In the genomic region with DNA sequence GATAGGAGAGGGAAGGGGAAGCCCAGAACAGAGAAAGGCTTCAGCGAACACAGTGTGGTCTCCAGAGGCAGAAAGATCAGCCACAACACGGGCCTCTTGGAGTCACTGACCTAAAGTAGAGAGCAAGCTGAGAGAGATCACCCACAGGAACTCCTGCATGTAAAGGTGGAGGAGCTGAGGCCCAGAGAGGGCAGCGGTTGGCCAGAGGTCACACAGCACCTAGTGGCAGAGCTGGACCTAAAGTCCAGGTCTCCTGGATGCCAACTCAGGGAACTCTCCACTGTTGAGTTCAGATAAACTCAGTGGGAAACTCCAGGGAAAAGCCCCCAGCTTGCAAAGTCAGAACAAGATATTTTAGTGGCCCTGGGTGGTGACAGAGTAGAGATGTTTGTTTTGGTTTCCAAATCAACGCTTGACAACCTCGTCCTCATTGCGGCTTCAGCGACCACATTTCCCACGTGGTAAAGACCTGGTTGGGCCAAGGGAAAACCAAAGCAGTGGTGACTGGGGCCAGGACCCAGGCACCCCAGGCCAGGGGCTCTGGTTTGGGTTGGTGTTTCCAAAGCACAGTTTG, we compare ENCODE assay signal across 8 cellular contexts. TPM values are rescaled to one million over a fixed set of nuclear protein-coding genes. Genes with fewer than 3 reads are reported as not detected.
DNase-seq lines count a peak whose midpoint lies in the region; ATAC-seq and TF ChIP-seq lines count a peak whose summit lies in the region.

No MANE protein-coding gene starts in this region.

- peaks cover 2% of the 10 kb centered on the region for H3K36me3 Mint-ChIP-seq in activated T-cell treated with anti-CD3 and anti-CD28 coated beads, Interleukin-2, amount 50 U/mL, for 4 hours (ENCODE audit: insufficient read depth)

- peak overlapping the region; percentile 81 for H3K4me2 ChIP-seq in Loucy (ENCODE audit: low read depth, low read length, poor library complexity, severe bottlenecking)

- no peaks in the 10 kb centered on the region for H3K9me3 ChIP-seq in Loucy (ENCODE audit: insufficient read depth, low read depth, low read length)

- H3K4me1 Mint-ChIP-seq in activated T-cell treated with anti-CD3 and anti-CD28 coated beads, Interleukin-2, amount 50 U/mL, for 4 hours (ENCODE audit: low read depth), result peaks cover 83% of the 10 kb centered on the region

- H3K27me3 Mint-ChIP-seq in activated T-cell treated with anti-CD3 and anti-CD28 coated beads, Interleukin-2, amount 50 U/mL, for 4 hours (ENCODE audit: low read depth), result no peaks in the 10 kb centered on the region

- TF ChIP-seq CTCF in Loucy (conservative IDR thresholded peaks at IDR 0.05; ENCODE audit: low read length), result no peak

- H2AFZ ChIP-seq in Loucy (ENCODE audit: low read length), result no peak overlapping the region

- peak; percentile 34 for ATAC-seq in GM21423 (IDR thresholded peaks at IDR 0.05; ENCODE audit: unreplicated experiment)
- peak; percentile 45 to 53 for ATAC-seq in activated T-cell treated with anti-CD3 and anti-CD28 coated beads, Interleukin-2, amount 50 U/mL, for 4 hours
- ATAC-seq in GM18858 (IDR thresholded peaks at IDR 0.05; ENCODE audit: unreplicated experiment), result no peak

- H3K27ac ChIP-seq in layer of hippocampus (ENCODE audit: low read depth, low read length), result peak overlapping the region; percentile 3

- no peaks in the 10 kb centered on the region for H3K36me3 ChIP-seq in Loucy (ENCODE audit: insufficient read depth, low read length)

- H3K79me2 ChIP-seq in Loucy (ENCODE audit: insufficient read depth, low read length), result peaks cover 83% of the 10 kb centered on the region

- H3K9me2 ChIP-seq in Loucy (replicated peaks; ENCODE audit: low read depth, low read length), result no peaks in the 10 kb centered on the region

- DNase-seq in activated T-cell treated with anti-CD3 and anti-CD28 coated beads, Interleukin-2, amount 50 U/mL, for 4 hours, result peak; percentile 50
- DNase-seq in stimulated activated CD8-positive, alpha-beta memory T cell treated with anti-CD3 and anti-CD28 coated beads, Interleukin-4, amount 100 ng/mL, for 24 hours (ENCODE audit: low read depth), result peak; percentile 70
- DNase-seq in nucleus accumbens (lab: John Stamatoyannopoulos, UW) (no peak), epidermal melanocyte (ENCODE audit: insufficient read length, low spot score) (no peak)

- no peaks in the 10 kb centered on the region for H3K9me3 Mint-ChIP-seq in activated T-cell treated with anti-CD3 and anti-CD28 coated beads, Interleukin-2, amount 50 U/mL, for 4 hours

- H4K20me1 ChIP-seq in Loucy (ENCODE audit: insufficient read depth, low read length, poor library complexity, severe bottlenecking), result peaks cover 39% of the 10 kb centered on the region

- H3K4me3 Mint-ChIP-seq in activated T-cell treated with anti-CD3 and anti-CD28 coated beads, Interleukin-2, amount 50 U/mL, for 4 hours, result peak overlapping the region; percentile 81

- H3K4me3 ChIP-seq in Loucy (ENCODE audit: low read length, poor library complexity, severe bottlenecking), result peak overlapping the region; percentile 79

- peak overlapping the region; percentile 66 for H3K9ac ChIP-seq in Loucy (ENCODE audit: low read depth, low read length, poor library complexity, severe bottlenecking)

- 0 out of 2 replicates have a peak, but pooled peaks cover 5% of the 10 kb centered on the region for H3F3A ChIP-seq in Loucy (ENCODE audit: low read depth)

- H3K27me3 ChIP-seq in Loucy (ENCODE audit: insufficient read depth, low read length, poor library complexity, severe bottlenecking) (no peaks in the 10 kb centered on the region), layer of hippocampus (ENCODE audit: control insufficient read depth, insufficient read depth, low read length) (no peaks in the 10 kb centered on the region)

- peaks cover 87% of the 10 kb centered on the region for H3K4me1 ChIP-seq in Loucy (ENCODE audit: insufficient read depth, low read length, poor library complexity, severe bottlenecking)

RNA-seq across cellular contexts. Expression of a gene that starts 4.6 kb away (rescaled TPM):
- 10 to 100 TPM; 36.0 to 47.6 (median 36.1) TPM for total RNA-seq in activated T-cell treated with anti-CD3 and anti-CD28 coated beads, Interleukin-2, amount 50 U/mL, for 4 hours

RNA-seq across cellular contexts. Expression of a gene that starts 49.5 kb away (rescaled TPM):
- total RNA-seq in activated T-cell treated with anti-CD3 and anti-CD28 coated beads, Interleukin-2, amount 50 U/mL, for 4 hours, result 1 to 10 TPM; 4.2 to 4.6 (median 4.4) TPM

Comparison
In these comparisons a context has a peak if more than half of its experiments do, and no peak if none do; other contexts are left out.
1. DNase-seq: peak in activated T-cell treated with anti-CD3 and anti-CD28 coated beads, Interleukin-2, amount 50 U/mL, for 4 hours (single experiment) and stimulated activated CD8-positive, alpha-beta memory T cell treated with anti-CD3 and anti-CD28 coated beads, Interleukin-4, amount 100 ng/mL, for 24 hours (single experiment); none in nucleus accumbens (0 of 56) and epidermal melanocyte (single experiment).